24 cellular contexts compared by ENCODE assay signal in genomic region chr13:85603735-85604134, GRCh38.
"Had no signal": no experiment of that assay in that cellular context is flagged by ENCODE, and none has a peak within 500 bp of the region (broad histone marks: within the 10 kb centered on the region; RNA-seq: fewer than 3 reads in every experiment).

No MANE protein-coding gene starts in this region.

- H3K4me3 Mint-ChIP-seq: dendritic cell treated with granulocyte-macrophage colony-stimulating factor and Interleukin-4, amounts not matched to agents 40 ng/mL and 50 ng/mL, for 4 days; effector memory CD8-positive, alpha-beta T cell; endodermal cell; mesothelial cell of epicardium; naive B cell; naive thymus-derived CD8-positive, alpha-beta T cell had no signal

- H3K27ac ChIP-seq: epithelial cell of prostate, esophagus squamous epithelium, gastrocnemius medialis, heart right ventricle, left lung, lower lobe of right lung had no signal

- H3K27ac Mint-ChIP-seq: dendritic cell treated with granulocyte-macrophage colony-stimulating factor and Interleukin-4, amounts not matched to agents 40 ng/mL and 50 ng/mL, for 4 days; effector memory CD8-positive, alpha-beta T cell; endodermal cell; mesothelial cell of epicardium; naive B cell; naive thymus-derived CD8-positive, alpha-beta T cell had no signal

- DNase-seq: effector CD8-positive, alpha-beta T cell; effector memory CD8-positive, alpha-beta T cell; endodermal cell; erythroblast; esophagus squamous epithelium; foreskin fibroblast; foreskin melanocyte; gastrocnemius medialis; glutamatergic neuron; head of caudate nucleus; heart right ventricle; hippocampal formation; left cardiac atrium; left lung; left ventricle myocardium superior; lower lobe of right lung; mesenchymal stem cell; mucosa of descending colon; naive B cell; naive thymus-derived CD8-positive, alpha-beta T cell had no signal

- H3K4me1 ChIP-seq: esophagus squamous epithelium, gastrocnemius medialis, heart right ventricle, left lung, lower lobe of right lung had no signal

- H3K27me3 ChIP-seq: esophagus squamous epithelium, gastrocnemius medialis, heart right ventricle, left lung had no signal

- H3K9me3 Mint-ChIP-seq: endodermal cell had no signal

- H3K36me3 ChIP-seq: esophagus squamous epithelium, gastrocnemius medialis, heart right ventricle, left lung, lower lobe of right lung had no signal

- H3K27me3 Mint-ChIP-seq: dendritic cell treated with granulocyte-macrophage colony-stimulating factor and Interleukin-4, amounts not matched to agents 40 ng/mL and 50 ng/mL, for 4 days; effector memory CD8-positive, alpha-beta T cell; naive B cell; naive thymus-derived CD8-positive, alpha-beta T cell had no signal

- H3K9me3 ChIP-seq: esophagus squamous epithelium, gastrocnemius medialis, lower lobe of right lung, mucosa of descending colon had no signal

- H3K4me3 ChIP-seq: esophagus squamous epithelium, gastrocnemius medialis, heart right ventricle, left lung, lower lobe of right lung, mucosa of descending colon had no signal

- ATAC-seq: effector memory CD8-positive, alpha-beta T cell; esophagus mucosa; gastrocnemius medialis; heart right ventricle; left cardiac atrium; left lung; left ventricle myocardium superior; lower lobe of right lung; mucosa of descending colon; naive thymus-derived CD8-positive, alpha-beta T cell had no signal

- H3K36me3 Mint-ChIP-seq: mesothelial cell of epicardium; naive B cell; naive thymus-derived CD8-positive, alpha-beta T cell had no signal

- H3K4me1 Mint-ChIP-seq: endodermal cell; naive B cell; naive thymus-derived CD8-positive, alpha-beta T cell had no signal
